In the genomic region with DNA sequence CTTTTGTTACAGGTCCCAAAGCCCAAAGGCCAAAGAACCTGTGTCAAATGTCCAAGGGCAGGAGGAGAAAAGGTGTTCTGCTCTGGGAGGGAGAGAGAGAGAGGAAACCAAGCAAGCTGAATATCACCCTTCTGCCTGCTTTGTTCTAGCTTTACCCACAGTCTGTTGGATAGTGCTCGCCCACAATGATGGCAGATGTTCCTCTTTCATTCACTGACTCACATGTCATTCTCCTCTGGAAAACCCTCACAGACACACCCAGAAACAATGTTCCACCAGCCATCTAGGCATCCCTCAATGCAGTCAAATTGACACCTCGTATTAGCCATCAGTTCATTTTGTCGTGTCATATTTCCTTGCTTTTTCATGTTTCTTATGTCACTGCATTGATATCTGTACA, we compare ENCODE assay signal across 16 cellular contexts.
"Had no signal": no experiment of that assay in that cellular context is flagged by ENCODE, and none has a peak within 500 bp of the region (broad histone marks: within the 10 kb centered on the region; RNA-seq: fewer than 3 reads in every experiment).

No MANE protein-coding gene starts in this region.

- H3K4me3 ChIP-seq: cardiac muscle cell, lung, uterus had no signal

- DNase-seq: activated CD4-positive, alpha-beta T cell treated with anti-CD3 and anti-CD28 coated beads, Interleukin-2, amount 50 U/mL, for 4 hours; activated gamma-delta T cell; dermis blood vessel endothelial cell; effector memory CD8-positive, alpha-beta T cell; nephron progenitor cell; nucleus accumbens; retina; stimulated activated naive B cell treated with anti-CD40 and anti-IgM and Interleukin-4, amounts not matched to agents 10 μg/mL and 1 μg/mL and 100 μg/mL, for 72 hours; T-helper 2 cell; uterus had no signal

- H3K27ac ChIP-seq: cardiac muscle cell, epithelial cell of prostate, uterus had no signal

- H3K4me1 ChIP-seq: uterus had no signal

- ATAC-seq: effector memory CD8-positive, alpha-beta T cell; stimulated activated naive B cell treated with anti-CD40 and anti-IgM and Interleukin-4, amounts not matched to agents 10 μg/mL and 1 μg/mL and 100 μg/mL, for 72 hours had no signal

- H3K27me3 ChIP-seq: cardiac muscle cell, uterus had no signal

- H3K36me3 ChIP-seq: cardiac muscle cell, uterus had no signal

- FAIRE-seq: frontal cortex, keratinocyte, TTC549 had no signal
